Comparison of ENCODE assay signal across 8 cellular contexts in the genomic region with DNA sequence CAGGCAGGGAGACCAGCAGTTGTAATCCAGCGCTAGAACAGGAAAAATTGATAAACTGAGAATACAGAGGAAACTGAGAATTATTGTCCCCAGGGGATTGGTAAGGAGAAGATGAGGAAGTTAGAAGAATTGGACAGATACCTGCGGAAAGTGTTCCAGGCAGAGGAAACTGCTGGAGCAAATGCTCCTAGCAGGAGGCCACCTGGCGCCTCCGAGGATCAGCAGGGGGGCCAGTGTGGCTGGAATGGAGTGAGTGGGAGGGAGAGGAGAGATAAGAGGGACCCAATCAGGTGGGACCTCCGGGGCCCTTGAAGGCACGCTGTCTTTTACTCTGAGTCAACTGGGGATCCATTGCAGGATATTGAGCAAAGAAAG. TPM values are rescaled to one million over a fixed set of nuclear protein-coding genes. Genes with fewer than 3 reads are reported as not detected.
A peak's percentile ranks its signal among the peaks of the same experiment; 100 is the strongest.
DNase-seq lines count a peak whose midpoint lies in the region; ATAC-seq and TF ChIP-seq lines count a peak whose summit lies in the region.

No MANE protein-coding gene starts in this region.

- H3K14ac ChIP-seq in IMR-90 (replicated peaks; ENCODE audit: low read depth, low read length) = peak overlapping the region; percentile 83; the same call in 1 of the 2 replicates

- H3K36me3 ChIP-seq in IMR-90 (ENCODE audit: control insufficient read depth, insufficient read depth, low read length) (peaks cover 4% of the 10 kb centered on the region), mesendoderm (ENCODE audit: control insufficient read depth, insufficient read depth, low read length) (no peaks in the 10 kb centered on the region)

- H2AK5ac ChIP-seq in IMR-90 (ENCODE audit: low read depth, low read length) (no peak overlapping the region), mesendoderm (ENCODE audit: low read length) (no peak overlapping the region)

- ATAC-seq in IMR-90 (ENCODE audit: low read depth) (no peak), HG03565 (IDR thresholded peaks at IDR 0.05; ENCODE audit: unreplicated experiment) (no peak), GM19397 (IDR thresholded peaks at IDR 0.05; ENCODE audit: unreplicated experiment) (no peak)

- H4K8ac ChIP-seq in IMR-90 (ENCODE audit: low read depth in 2 of 2, low read length in 2 of 2) (peak overlapping the region; percentile 89 to 92; a peak in 2 of 4 replicates), mesendoderm (ENCODE audit: low read depth, low read length) (no peak overlapping the region)

- H3K4me2 ChIP-seq in IMR-90 (ENCODE audit: low read depth, low read length) = peak overlapping the region; percentile 89
- peak overlapping the region; percentile 29 for H3K4me2 ChIP-seq in mesendoderm (ENCODE audit: low read length)

- 32% methylated on average over 4 of the region's 6 CpGs; no CpG with 5 or more reads in 1 of the 2 experiments for WGBS in IMR-90 (ENCODE audit: extremely low coverage in 2 of 2, insufficient read length in 1 of 2), 2 experiments
- WGBS in mesendoderm (ENCODE audit: extremely low coverage, insufficient coverage, low lambda C conversion rate) = no CpG with 5 or more reads among the region's 6 CpGs

- H3K4ac ChIP-seq in IMR-90 (ENCODE audit: low read depth, low read length) (peak overlapping the region; percentile 67), mesendoderm (ENCODE audit: low read depth, low read length) (peak overlapping the region; percentile 64)

- H3K23ac ChIP-seq in IMR-90 (ENCODE audit: low read depth, low read length) (peak overlapping the region; percentile 80; the same call in 1 of the 2 replicates), mesendoderm (ENCODE audit: low read length) (no peak overlapping the region)

- peak overlapping the region; percentile 85; the same call in 1 of the 2 replicates for H4K91ac ChIP-seq in IMR-90 (ENCODE audit: insufficient read depth, low read depth, low read length)

- peak overlapping the region; percentile 69 for H3K9ac ChIP-seq in IMR-90 (ENCODE audit: low read depth, low read length)
- H3K9ac ChIP-seq in mesendoderm (ENCODE audit: low read length) = peak overlapping the region; percentile 53

- H3K4me3 Mint-ChIP-seq in MCF 10A (ENCODE audit: unreplicated experiment) = peak overlapping the region; percentile 64

- TF ChIP-seq RAD21 in IMR-90 (IDR thresholded peaks at IDR 0.05; ENCODE audit: low read length) = no peak

- TF ChIP-seq CTCF in C4-2B (conservative IDR thresholded peaks at IDR 0.05) (no peak), IMR-90 (conservative IDR thresholded peaks at IDR 0.05; ENCODE audit: low read depth, low read length) (no peak), MCF 10A (IDR thresholded peaks at IDR 0.05; ENCODE audit: unreplicated experiment) (no peak)

- H3K9me3 ChIP-seq in IMR-90 (ENCODE audit: control insufficient read depth, insufficient read depth, low read length) = no peaks in the 10 kb centered on the region

- peak overlapping the region; percentile 63 for H2BK5ac ChIP-seq in IMR-90 (ENCODE audit: low read depth, low read length, poor library complexity, severe bottlenecking)
- peak overlapping the region; percentile 20 for H2BK5ac ChIP-seq in mesendoderm (ENCODE audit: low read length)

- CTCF ChIA-PET in IMR-90 (lab: Yijun Ruan, JAX) = interaction anchor here (1.3 kb wide), 1 partner anchor 43 kb away, joined by 5 read pairs; no protein-coding TSS in a partner anchor
- CTCF ChIA-PET in MCF 10A (lab: Yijun Ruan, JAX) = interaction anchor here (1.0 to 1.7 kb wide), 5 partner anchors 32 to 109 kb away, joined by 3 to 11 read pairs (median 5); no protein-coding TSS in a partner anchor

- H3K56ac ChIP-seq in IMR-90 (ENCODE audit: extremely low read depth, insufficient read depth, low read length) (peak overlapping the region; percentile 93; the same call in 1 of the 2 replicates), mesendoderm (ENCODE audit: low read length) (peak overlapping the region; percentile 78)

- peaks cover 33% of the 10 kb centered on the region for H3K79me2 ChIP-seq in mesendoderm (ENCODE audit: control insufficient read depth, insufficient read depth, low read length)

- H3K27ac ChIP-seq in C4-2B (peak overlapping the region; percentile 84), IMR-90 (ENCODE audit: insufficient read depth, low read length) (peak overlapping the region; percentile 69), mesendoderm (ENCODE audit: low read depth, low read length) (peak overlapping the region; percentile 61)

- no peak overlapping the region for H3K27ac Mint-ChIP-seq in MCF 10A (ENCODE audit: low read depth, unreplicated experiment)

- no peaks in the 10 kb centered on the region for H3K9me3 Mint-ChIP-seq in MCF 10A (ENCODE audit: unreplicated experiment)

- 0 out of 2 replicates have a peak, but pooled peaks cover 4% of the 10 kb centered on the region for H3K9me1 ChIP-seq in IMR-90 (ENCODE audit: insufficient read depth, low read length)

- H3K18ac ChIP-seq in IMR-90 (ENCODE audit: low read depth, low read length) (peak overlapping the region; percentile 13; the same call in 1 of the 2 replicates), mesendoderm (ENCODE audit: low read length) (peak overlapping the region; percentile 62)

- H3K27me3 ChIP-seq in IMR-90 (ENCODE audit: control insufficient read depth, insufficient read depth, low read length) (no peaks in the 10 kb centered on the region), mesendoderm (ENCODE audit: insufficient read depth, low read length, poor library complexity) (no peaks in the 10 kb centered on the region)

- H2AFZ ChIP-seq in IMR-90 (replicated peaks; ENCODE audit: low read length, poor library complexity) = peak overlapping the region; percentile 96

- H3K4me3 ChIP-seq in IMR-90 (ENCODE audit: insufficient read depth, low read depth, low read length) = peak overlapping the region; percentile 79
- peak overlapping the region; percentile 1 for H3K4me3 ChIP-seq in mesendoderm (ENCODE audit: low read length)

- TF ChIP-seq POLR2A in IMR-90 (IDR thresholded peaks at IDR 0.05; ENCODE audit: low read depth, low read length) = no peak

- peaks cover 31% of the 10 kb centered on the region for H4K20me1 ChIP-seq in IMR-90 (ENCODE audit: insufficient read depth, low read length)

- dilution Hi-C loops in IMR-90 (cut with HindIII; ENCODE audit: low sequenced_read_pairs, unreplicated experiment) = no loop called here

- BruUV-seq in IMR-90 (replicated peaks; lab: Mats Ljungman, UMichigan) (no TSS peak), MCF 10A (replicated peaks; lab: Mats Ljungman, UMichigan) (no TSS peak)

- H2AK9ac ChIP-seq in IMR-90 (replicated peaks; ENCODE audit: low read depth, low read length, poor library complexity) = peak overlapping the region; percentile 98

- DNase-seq in IMR-90 (no peak), MCF 10A (ENCODE audit: unreplicated experiment) (no peak), mesendoderm (peak; percentile 89), medulla oblongata (ENCODE audit: extremely low spot score) (no peak)
- no peak for DNase-seq in activated CD4-positive, CD25-positive, alpha-beta regulatory T cell (lab: John Stamatoyannopoulos, UW)

- H3K79me1 ChIP-seq in IMR-90 (ENCODE audit: low read depth in 1 of 2, low read length in 2 of 2) = peaks cover 0 to 34% of the 10 kb centered on the region in 2 experiments; a peak in 2 of 4 replicates
- peaks cover 23% of the 10 kb centered on the region for H3K79me1 ChIP-seq in mesendoderm (ENCODE audit: low read length)

- H3K4me1 ChIP-seq in IMR-90 (ENCODE audit: control insufficient read depth, insufficient read depth, low read length) = peaks cover 14% of the 10 kb centered on the region
- H3K4me1 ChIP-seq in mesendoderm (ENCODE audit: control insufficient read depth, low read depth, low read length) = peaks cover 24% of the 10 kb centered on the region

- no peaks in the 10 kb centered on the region for H3K36me3 Mint-ChIP-seq in MCF 10A (ENCODE audit: insufficient read depth, unreplicated experiment)

- intact Hi-C loops in IMR-90 (cut with micrococcal nuclease) = no loop called here
- intact Hi-C loops in MCF 10A (cut with micrococcal nuclease) = no loop called here

- peak overlapping the region; percentile 50 for H2BK120ac ChIP-seq in IMR-90 (ENCODE audit: low read depth, low read length)
- no peak overlapping the region for H2BK120ac ChIP-seq in mesendoderm (ENCODE audit: low read depth, low read length)

- peaks cover 37% of the 10 kb centered on the region for H3K27me3 Mint-ChIP-seq in MCF 10A (ENCODE audit: insufficient read depth, unreplicated experiment)

- in situ Hi-C loops in IMR-90 (cut with MboI; ENCODE audit: low sequenced_read_pairs) = no loop called here

- peak overlapping the region; percentile 51; the same call in 1 of the 2 replicates for H4K5ac ChIP-seq in IMR-90 (ENCODE audit: low read depth, low read length)
- H4K5ac ChIP-seq in mesendoderm (ENCODE audit: low read length) = no peak overlapping the region

- POLR2A ChIA-PET in IMR-90 (lab: Charles Lee; ENCODE audit: unreplicated experiment) = interaction anchor here (0.6 to 1.1 kb wide), 3 partner anchors 9 to 152 kb away, joined by 4 to 8 read pairs (median 5); no protein-coding TSS in a partner anchor
- POLR2A ChIA-PET in MCF 10A (lab: Yijun Ruan, JAX) = interaction anchor here (1.0 kb wide), 2 partner anchors 33 to 75 kb away, joined by 3 to 4 read pairs; no protein-coding TSS in a partner anchor

- no peak overlapping the region for H2BK20ac ChIP-seq in IMR-90 (ENCODE audit: low read depth, low read length)

- peak overlapping the region; percentile 49; the same call in 1 of the 3 replicates for H2BK15ac ChIP-seq in IMR-90 (ENCODE audit: low read depth, low read length)
- H2BK15ac ChIP-seq in mesendoderm (replicated peaks; ENCODE audit: low read depth) = no peak overlapping the region

- peaks cover 9% of the 10 kb centered on the region for H3K4me1 Mint-ChIP-seq in MCF 10A (ENCODE audit: insufficient read depth, unreplicated experiment)

TF ChIP-seq in IMR-90, 13 proteins besides CTCF, POLR2A, EP300 and RAD21:
- TF ChIP-seq NFE2L2 (IDR thresholded peaks at IDR 0.05; ENCODE audit: low read depth, low read length) (no peak), BHLHE40 (IDR thresholded peaks at IDR 0.05; ENCODE audit: low read depth, low read length) (no peak), MAFK (IDR thresholded peaks at IDR 0.05; ENCODE audit: low read depth, low read length) (no peak)
- TF ChIP-seq, protein P1, sequence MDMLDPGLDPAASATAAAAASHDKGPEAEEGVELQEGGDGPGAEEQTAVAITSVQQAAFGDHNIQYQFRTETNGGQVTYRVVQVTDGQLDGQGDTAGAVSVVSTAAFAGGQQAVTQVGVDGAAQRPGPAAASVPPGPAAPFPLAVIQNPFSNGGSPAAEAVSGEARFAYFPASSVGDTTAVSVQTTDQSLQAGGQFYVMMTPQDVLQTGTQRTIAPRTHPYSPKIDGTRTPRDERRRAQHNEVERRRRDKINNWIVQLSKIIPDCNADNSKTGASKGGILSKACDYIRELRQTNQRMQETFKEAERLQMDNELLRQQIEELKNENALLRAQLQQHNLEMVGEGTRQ (IDR thresholded peaks at IDR 0.05; ENCODE audit: low read depth, low read length) = no peak

RNA-seq across cellular contexts. Expression of gene ANXA6, which starts 0.7 kb away (rescaled TPM):
- total RNA-seq in IMR-90 (2012; rRNA removed) (610 and 633 TPM in 2 replicates), MCF 10A (2022) (2.6 TPM in 2 replicates)
- 346 and 355 TPM in 2 replicates for polyA plus RNA-seq in IMR-90 (2012; rRNA removed)
- 237 and 242 TPM in 2 replicates for polyA plus RNA-seq in IMR-90 (2012; cell fraction: cytosol; rRNA removed)
- 152 and 159 TPM in 2 replicates for polyA plus RNA-seq in IMR-90 (2012; cell fraction: nucleus; rRNA removed; ENCODE audit: low replicate concordance)
- 64.5 TPM for polyA plus RNA-seq in mesendoderm (2013, experiment 1 of 2)
- 62.7 TPM for polyA plus RNA-seq in mesendoderm (2013, experiment 2 of 2)

Comparison
In these comparisons a context has a peak if more than half of its experiments do, and no peak if none do; other contexts are left out.
1. RNA of gene ANXA6, which starts 0.7 kb away (total RNA-seq): 610 to 633 TPM in IMR-90; 2.6 TPM in MCF 10A; every median in the first group is over 100 times any median in the second.
2. Peak in every context shown above with its lines, with median percentiles within 50 percentile points of each other: H3K27ac ChIP-seq.